In genomic region chr9:134541373-134541747, GRCh38 we compare ENCODE assay signal across 23 cellular contexts.
"Had no signal": no experiment of that assay in that cellular context is flagged by ENCODE, and none has a peak within 500 bp of the region (broad histone marks: within the 10 kb centered on the region; RNA-seq: fewer than 3 reads in every experiment).

No MANE protein-coding gene starts in this region.

- FAIRE-seq: bronchial epithelial cell, RCC 7860 had no signal

- ATAC-seq: activated CD8-positive, alpha-beta memory T cell treated with anti-CD3 and anti-CD28 coated beads, Interleukin-2, amount 10 ng/mL, durations not matched to agents 7 days and 5 days; PC-3; T-helper 17 cell; WTC11 had no signal

- DNase-seq: activated CD4-positive, alpha-beta T cell treated with anti-CD3 and anti-CD28 coated beads, Interleukin-2, amount 10 ng/mL, durations not matched to agents 24 days and 14 days; activated CD4-positive, alpha-beta T cell treated with anti-CD3 and anti-CD28 coated beads, Interleukin-2, amount 50 U/mL, for 48 hours; activated CD4-positive, CD25-positive, alpha-beta regulatory T cell treated with anti-CD3 and anti-CD28 coated beads, Interleukin-2, amount 50 U/mL, for 72 hours; activated CD8-positive, alpha-beta memory T cell treated with anti-CD3 and anti-CD28 coated beads, Interleukin-2, amount 10 ng/mL, durations not matched to agents 7 days and 5 days; activated effector memory CD4-positive, alpha-beta T cell treated with Interleukin-2 at 50 U/mL for 16 hours; activated naive CD4-positive, alpha-beta T cell; activated T-cell treated with anti-CD3 and anti-CD28 coated beads, Interleukin-2, amount 50 U/mL, for 24 hours; central memory CD4-positive, alpha-beta T cell; KG1; NCI-H1092 treated with DMSO at 0.1 percent for 48 hours; NCI-H1417 treated with DMSO at 0.1 percent for 48 hours; NCI-H1694 treated with DMSO at 0.1 percent for 48 hours; NCI-H2029 treated with DMSO at 0.1 percent for 48 hours; NCI-H510A treated with DMSO at 0.1 percent for 48 hours; NCI-H69; NK-92 treated with Interleukin-12 subunit alpha and Interleukin-12 subunit beta, amount 100 ng/mL, for 24 hours; PC-3; SIG-M5; T-helper 17 cell; T-helper 9 cell had no signal
